11 cellular contexts compared by ENCODE assay signal in genomic region chr10:63703113-63703670, GRCh38.
DNase-seq lines count a peak whose midpoint lies in the region; ATAC-seq, FAIRE-seq and TF ChIP-seq lines count a peak whose summit lies in the region.
"Had no signal": no experiment of that assay in that cellular context is flagged by ENCODE, and none has a peak within 500 bp of the region (broad histone marks: within the 10 kb centered on the region; RNA-seq: fewer than 3 reads in every experiment).

No MANE protein-coding gene starts in this region.

- no peaks in the 10 kb centered on the region for H3K27me3 Mint-ChIP-seq in astrocyte (ENCODE audit: low read depth, unreplicated experiment)
- no peaks in the 10 kb centered on the region for H3K27me3 Mint-ChIP-seq in naive thymus-derived CD8-positive, alpha-beta T cell
- H3K27me3 Mint-ChIP-seq: activated naive CD8-positive, alpha-beta T cell treated with anti-CD3 and anti-CD28 coated beads, Interleukin-2, amount 10 ng/mL, durations not matched to agents 7 days and 5 days had no signal

- DNase-seq in NCI-H1694 treated with DMSO at 0.1 percent for 48 hours (lab: John Stamatoyannopoulos, UW) (peak; percentile 21), NCI-H1694 (lab: John Stamatoyannopoulos, UW) (no peak), MV-4-11 (lab: John Stamatoyannopoulos, UW) (peak; percentile 100), astrocyte (ENCODE audit: low read depth) (no peak), prostate gland (ENCODE audit: low spot score) (no peak), NCI-H526 (lab: John Stamatoyannopoulos, UW) (no peak), islet precursor cell (no peak)
- no peak for DNase-seq in naive thymus-derived CD8-positive, alpha-beta T cell
- DNase-seq: activated naive CD8-positive, alpha-beta T cell treated with anti-CD3 and anti-CD28 coated beads, Interleukin-2, amount 10 ng/mL, durations not matched to agents 7 days and 5 days; HFFc6; SJCRH30 had no signal

- intact Hi-C loops in prostate gland (cut with DNase I) = no loop called here

- H3K4me3 ChIP-seq in astrocyte (ENCODE audit: insufficient read depth, low read depth, low read length) = no peak overlapping the region
- H3K4me3 ChIP-seq in prostate gland = no peak overlapping the region
- H3K4me3 ChIP-seq: SJCRH30 had no signal

- POLR2A ChIA-PET in naive thymus-derived CD8-positive, alpha-beta T cell (lab: Charles Lee) = no interaction called here

- H3K4me2 ChIP-seq in astrocyte (ENCODE audit: low read length) = no peak overlapping the region

- peaks cover 2% of the 10 kb centered on the region for H3K36me3 Mint-ChIP-seq in astrocyte (ENCODE audit: low read depth, unreplicated experiment)
- H3K36me3 Mint-ChIP-seq in naive thymus-derived CD8-positive, alpha-beta T cell = no peaks in the 10 kb centered on the region

- H3K36me3 ChIP-seq in astrocyte (ENCODE audit: insufficient read depth, low read length) (no peaks in the 10 kb centered on the region), prostate gland (no peaks in the 10 kb centered on the region)
- H3K36me3 ChIP-seq: SJCRH30 had no signal

- H4K20me1 ChIP-seq in astrocyte (ENCODE audit: insufficient read depth, low read length) = no peaks in the 10 kb centered on the region

- peaks cover 45% of the 10 kb centered on the region for H3K4me1 Mint-ChIP-seq in astrocyte (ENCODE audit: low read depth, unreplicated experiment)
- peaks cover 0 to 40% (median 0%) of the 10 kb centered on the region in 4 donors for H3K4me1 Mint-ChIP-seq in naive thymus-derived CD8-positive, alpha-beta T cell

- H3K9ac ChIP-seq in astrocyte (ENCODE audit: low read length) = no peak overlapping the region

- H3K27ac ChIP-seq in astrocyte (ENCODE audit: low read depth, low read length) (no peak overlapping the region), prostate gland (peak overlapping the region; percentile 56 to 64)
- H3K27ac ChIP-seq: SJCRH30 had no signal

- H3K27me3 ChIP-seq in astrocyte (ENCODE audit: insufficient read depth, low read length) = no peaks in the 10 kb centered on the region
- H3K27me3 ChIP-seq in prostate gland (replicated peaks; ENCODE audit: insufficient read depth) = no peaks in the 10 kb centered on the region
- H3K27me3 ChIP-seq: SJCRH30 had no signal

- no peak overlapping the region for H2AFZ ChIP-seq in astrocyte (ENCODE audit: low read depth, low read length)

- TF ChIP-seq POLR2A in prostate gland (IDR thresholded peaks at IDR 0.05) = no peak

- H3K9me3 ChIP-seq in astrocyte (ENCODE audit: insufficient read depth, low read depth, low read length) = no peaks in the 10 kb centered on the region
- H3K9me3 ChIP-seq in prostate gland = no peaks in the 10 kb centered on the region
- H3K9me3 ChIP-seq: SJCRH30 had no signal

- TF ChIP-seq CTCF in astrocyte (IDR thresholded peaks at IDR 0.05; ENCODE audit: insufficient read depth, low read depth, low read length) = no peak
- no peak for TF ChIP-seq CTCF in prostate gland (IDR thresholded peaks at IDR 0.05)

- H3K4me3 Mint-ChIP-seq in astrocyte (ENCODE audit: unreplicated experiment) = no peak overlapping the region
- no peak overlapping the region for H3K4me3 Mint-ChIP-seq in naive thymus-derived CD8-positive, alpha-beta T cell
- H3K4me3 Mint-ChIP-seq: activated naive CD8-positive, alpha-beta T cell treated with anti-CD3 and anti-CD28 coated beads, Interleukin-2, amount 10 ng/mL, durations not matched to agents 7 days and 5 days; HFFc6 had no signal

- ATAC-seq in naive thymus-derived CD8-positive, alpha-beta T cell = no peak

- H3K9me3 Mint-ChIP-seq in astrocyte (ENCODE audit: unreplicated experiment) = peaks cover 6% of the 10 kb centered on the region
- peaks cover 0 to 2% (median 0%) of the 10 kb centered on the region in 9 donors for H3K9me3 Mint-ChIP-seq in naive thymus-derived CD8-positive, alpha-beta T cell
- H3K9me3 Mint-ChIP-seq: activated naive CD8-positive, alpha-beta T cell treated with anti-CD3 and anti-CD28 coated beads, Interleukin-2, amount 10 ng/mL, durations not matched to agents 7 days and 5 days; HFFc6 had no signal

- H3K4me1 ChIP-seq in astrocyte (ENCODE audit: insufficient read depth, low read length) = peaks cover 34% of the 10 kb centered on the region
- H3K4me1 ChIP-seq in prostate gland (replicated peaks) = peaks cover 13% of the 10 kb centered on the region

- peak overlapping the region; percentile 93 for H3K27ac Mint-ChIP-seq in astrocyte (ENCODE audit: unreplicated experiment)
- no peak overlapping the region for H3K27ac Mint-ChIP-seq in naive thymus-derived CD8-positive, alpha-beta T cell
- H3K27ac Mint-ChIP-seq: activated naive CD8-positive, alpha-beta T cell treated with anti-CD3 and anti-CD28 coated beads, Interleukin-2, amount 10 ng/mL, durations not matched to agents 7 days and 5 days; HFFc6 had no signal

- H3K79me2 ChIP-seq in astrocyte (ENCODE audit: insufficient read depth, low read length) = no peaks in the 10 kb centered on the region

- 16% methylated on average over 4 of the region's 4 CpGs for WGBS in prostate gland

- FAIRE-seq in astrocyte (lab: Jason Lieb, UNC) = no peak

Comparison
In these comparisons a context has a peak if more than half of its experiments do, and no peak if none do; other contexts are left out.
1. DNase-seq: peak in NCI-H1694 treated with DMSO at 0.1 percent for 48 hours (single experiment) and MV-4-11 (single experiment); none in NCI-H1694 (single experiment), astrocyte (single experiment), prostate gland (single experiment), naive thymus-derived CD8-positive, alpha-beta T cell (0 of 10), NCI-H526 (0 of 2) and islet precursor cell (single experiment).